ENCODE assay signal across 10 cellular contexts in the genomic region with DNA sequence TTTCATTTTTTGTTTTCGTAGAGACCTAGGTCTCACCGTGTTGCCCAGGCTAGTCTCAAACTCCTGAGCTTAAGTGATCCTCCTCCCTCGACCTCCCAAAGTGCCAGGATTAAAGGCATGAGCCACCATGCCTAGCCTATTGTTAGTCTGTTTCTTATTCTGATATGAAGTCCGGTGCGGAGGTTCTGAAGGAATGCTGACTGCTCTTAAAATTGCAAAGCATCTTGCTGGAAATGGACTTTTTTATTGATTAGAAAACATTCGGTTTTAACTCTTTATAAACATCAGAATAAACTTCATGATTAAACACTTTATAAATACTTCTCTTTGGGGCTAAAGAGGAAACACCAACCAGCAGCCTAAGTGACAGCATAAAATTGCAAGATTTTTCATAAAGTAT. TPM values are rescaled to one million over a fixed set of nuclear protein-coding genes. Genes with fewer than 3 reads are reported as not detected.
A peak's percentile ranks its signal among the peaks of the same experiment; 100 is the strongest.
DNase-seq lines count a peak whose midpoint lies in the region; ATAC-seq and TF ChIP-seq lines count a peak whose summit lies in the region.
"Had no signal": no experiment of that assay in that cellular context is flagged by ENCODE, and none has a peak within 500 bp of the region (broad histone marks: within the 10 kb centered on the region; RNA-seq: fewer than 3 reads in every experiment).

No MANE protein-coding gene starts in this region.

- H3K27ac Mint-ChIP-seq in Caco-2 (ENCODE audit: unreplicated experiment) (no peak overlapping the region), progenitor cell of endocrine pancreas (no peak overlapping the region)

- H3K36me3 Mint-ChIP-seq in Caco-2 (ENCODE audit: insufficient read depth, unreplicated experiment): peaks cover 59% of the 10 kb centered on the region
- peaks cover 7% of the 10 kb centered on the region for H3K36me3 Mint-ChIP-seq in progenitor cell of endocrine pancreas (ENCODE audit: insufficient read depth)

- H3K9me3 Mint-ChIP-seq in Caco-2 (ENCODE audit: unreplicated experiment) (no peaks in the 10 kb centered on the region), progenitor cell of endocrine pancreas (ENCODE audit: low read depth) (no peaks in the 10 kb centered on the region)

- BruUV-seq in Caco-2 (replicated peaks; lab: Mats Ljungman, UMichigan): no TSS peak

- CTCF ChIA-PET in Caco-2 (lab: Charles Lee): interaction anchor here (0.9 to 1.8 kb wide), 2 partner anchors 76 to 162 kb away, joined by 3 to 7 read pairs; no protein-coding TSS in a partner anchor

- H3K36me3 ChIP-seq in Caco-2 (ENCODE audit: control insufficient read depth, insufficient read depth, low read length) (peaks cover 6% of the 10 kb centered on the region), RWPE2 (ENCODE audit: low read depth) (peaks cover 54% of the 10 kb centered on the region)

- intact Hi-C loops in Caco-2 (cut with micrococcal nuclease; ENCODE audit: unreplicated experiment): no loop called here

- peaks cover 57% of the 10 kb centered on the region for H3K4me1 ChIP-seq in Caco-2
- peaks cover 51% of the 10 kb centered on the region for H3K4me1 ChIP-seq in RWPE2 (ENCODE audit: insufficient read depth, poor library complexity, severe bottlenecking)

- no peak for ATAC-seq in RWPE2 (ENCODE audit: low read depth)
- ATAC-seq in omental fat pad (ENCODE audit: low FRiP score): no peak

- H3K4me3 Mint-ChIP-seq in Caco-2 (ENCODE audit: unreplicated experiment) (peak overlapping the region; percentile 94), progenitor cell of endocrine pancreas (ENCODE audit: low read depth) (peak overlapping the region; percentile 23)

- H3K27me3 ChIP-seq in Caco-2 (replicated peaks; ENCODE audit: control insufficient read depth, insufficient read depth, low read length): no peaks in the 10 kb centered on the region
- H3K27me3 ChIP-seq in RWPE2 (ENCODE audit: insufficient read depth, poor library complexity, severe bottlenecking): no peaks in the 10 kb centered on the region

- H3K27me3 Mint-ChIP-seq in Caco-2 (ENCODE audit: insufficient read depth, unreplicated experiment) (no peaks in the 10 kb centered on the region), progenitor cell of endocrine pancreas (peaks cover 40% of the 10 kb centered on the region)

- no peak overlapping the region for H3K4me3 ChIP-seq in Caco-2 (ENCODE audit: low read depth, low read length)
- peak overlapping the region; percentile 74 for H3K4me3 ChIP-seq in RWPE2 (ENCODE audit: severe bottlenecking)
- peak overlapping the region in 1 of 2 donors; percentile 95 for H3K4me3 ChIP-seq in foreskin fibroblast (ENCODE audit: low read depth in 1 of 2, low read length in 2 of 2)

- H3K27ac ChIP-seq in RWPE2 (ENCODE audit: poor library complexity, severe bottlenecking) (peak overlapping the region; percentile 47), epithelial cell of prostate (peak overlapping the region; percentile 81)
- H3K27ac ChIP-seq: WERI-Rb-1 had no signal

- peaks cover 24% of the 10 kb centered on the region for H3K4me1 Mint-ChIP-seq in Caco-2 (ENCODE audit: low read depth, unreplicated experiment)
- peaks cover 13% of the 10 kb centered on the region for H3K4me1 Mint-ChIP-seq in progenitor cell of endocrine pancreas (ENCODE audit: low read depth)

- POLR2A ChIA-PET in Caco-2 (lab: Charles Lee): interaction anchor here (0.6 kb wide), 1 partner anchor 147 kb away, joined by 3 read pairs; no protein-coding TSS in a partner anchor

- DNase-seq in Caco-2 (no peak), RWPE2 (ENCODE audit: low spot score) (no peak), epithelial cell of prostate (ENCODE audit: low read depth, low spot score) (no peak), progenitor cell of endocrine pancreas (ENCODE audit: low spot score, unreplicated experiment) (no peak), omental fat pad (ENCODE audit: low spot score) (no peak), foreskin fibroblast (no peak), ecto neural progenitor cell (ENCODE audit: low spot score) (no peak)
- no peak for DNase-seq in stimulated activated CD4-positive, alpha-beta T cell treated with anti-CD3 and anti-CD28 coated beads, Interleukin-2, amount 100 ng/mL, for 24 hours
- DNase-seq: NCI-H510A had no signal

- H3K9me3 ChIP-seq in Caco-2 (no peaks in the 10 kb centered on the region), RWPE2 (ENCODE audit: severe bottlenecking) (no peaks in the 10 kb centered on the region)

- TF ChIP-seq CTCF in Caco-2 (IDR thresholded peaks at IDR 0.05; ENCODE audit: insufficient read depth in 1 of 2, low read depth in 1 of 2, low read length in 1 of 2, severe bottlenecking in 1 of 2, unreplicated experiment in 1 of 2) (no peak), RWPE2 (IDR thresholded peaks at IDR 0.05; ENCODE audit: poor library complexity, severe bottlenecking) (no peak), progenitor cell of endocrine pancreas (IDR thresholded peaks at IDR 0.05; ENCODE audit: unreplicated experiment) (no peak), omental fat pad (IDR thresholded peaks at IDR 0.05) (no peak), foreskin fibroblast (IDR thresholded peaks at IDR 0.05; ENCODE audit: low read depth, low read length) (no peak)

RNA-seq across cellular contexts. Expression of a gene that starts 3.2 kb away (rescaled TPM):
- total RNA-seq in Caco-2 (2022) (45.7 and 50.4 TPM in 2 replicates), progenitor cell of endocrine pancreas (3.6 and 5.1 TPM in 2 replicates), omental fat pad (100 to 1,000 TPM in 1 of 4 donors, 10 to 100 TPM in 3; 24.2 to 250 (median 44.5) TPM)
